Comparison of ENCODE assay signal across 14 cellular contexts in the genomic region with DNA sequence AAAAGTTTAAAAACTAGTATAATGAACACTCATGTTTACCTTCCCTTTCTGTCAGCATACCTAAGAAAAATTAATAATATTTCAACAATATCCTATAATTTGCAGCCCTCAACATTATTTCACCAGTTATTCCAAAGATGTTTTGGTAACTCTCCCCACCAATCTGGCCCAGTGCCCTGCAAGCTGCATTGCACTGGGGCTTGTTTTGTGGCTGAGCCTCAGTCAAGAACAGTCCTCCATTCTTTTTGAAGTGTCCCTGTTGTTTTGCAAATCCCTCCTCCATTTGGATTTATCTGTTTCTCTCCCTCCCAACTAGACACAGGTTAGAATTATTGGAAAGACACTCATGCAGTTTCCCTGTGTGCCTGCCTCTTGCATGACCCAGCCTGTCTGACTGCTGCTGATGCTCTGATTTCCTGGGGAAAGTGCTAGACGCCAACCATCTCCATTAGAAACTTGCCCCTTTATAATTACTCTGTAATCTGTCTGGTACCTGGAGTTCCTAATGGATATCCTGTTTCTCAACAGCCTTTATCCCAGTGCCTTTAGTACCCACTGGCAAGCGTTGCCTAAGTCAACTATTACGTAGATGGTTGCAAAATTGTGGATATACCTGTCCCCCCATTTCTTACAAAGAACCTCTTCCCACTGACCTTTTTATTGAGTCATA.
DNase-seq lines count a peak whose midpoint lies in the region; ATAC-seq and TF ChIP-seq lines count a peak whose summit lies in the region.
"Had no signal": no experiment of that assay in that cellular context is flagged by ENCODE, and none has a peak within 500 bp of the region (broad histone marks: within the 10 kb centered on the region; RNA-seq: fewer than 3 reads in every experiment).

No MANE protein-coding gene starts in this region.

- CTCF ChIA-PET in naive thymus-derived CD4-positive, alpha-beta T cell (lab: Charles Lee) = no interaction called here

- H3K4me3 Mint-ChIP-seq in central memory CD8-positive, alpha-beta T cell = no peak overlapping the region
- no peak overlapping the region for H3K4me3 Mint-ChIP-seq in naive thymus-derived CD4-positive, alpha-beta T cell
- no peak overlapping the region for H3K4me3 Mint-ChIP-seq in chondrocyte (ENCODE audit: unreplicated experiment)
- H3K4me3 Mint-ChIP-seq: T-helper 1 cell treated with Interleukin-12 subunit alpha and Interleukin-12 subunit beta and Interleukin-4 antibody, amounts not matched to agents 30 μg/mL and 1 μg/mL, for 36 hours had no signal

- no peak overlapping the region for H3K4me3 ChIP-seq in naive thymus-derived CD4-positive, alpha-beta T cell (ENCODE audit: low read length)
- no peak overlapping the region for H3K4me3 ChIP-seq in foreskin fibroblast (ENCODE audit: low read depth in 1 of 2, low read length in 2 of 2)
- H3K4me3 ChIP-seq: A549, left lung had no signal

- H3K4me1 ChIP-seq in naive thymus-derived CD4-positive, alpha-beta T cell (ENCODE audit: control insufficient read depth in 2 of 2, insufficient read depth in 2 of 2, low read length in 2 of 2) = no peaks in the 10 kb centered on the region
- H3K4me1 ChIP-seq: A549, left lung had no signal

- no peak for ATAC-seq in central memory CD8-positive, alpha-beta T cell (replicated peaks; ENCODE audit: extremely low read depth, poor library complexity, severe bottlenecking)
- no peak for ATAC-seq in naive thymus-derived CD4-positive, alpha-beta T cell
- ATAC-seq: A549, left lung had no signal

- H3K9me3 ChIP-seq in naive thymus-derived CD4-positive, alpha-beta T cell (ENCODE audit: control insufficient read depth in 2 of 3, low read length in 3 of 3) = no peaks in the 10 kb centered on the region
- H3K9me3 ChIP-seq: A549, left lung had no signal

- H3K4me1 Mint-ChIP-seq in central memory CD8-positive, alpha-beta T cell = no peaks in the 10 kb centered on the region
- peaks cover 0 to 4% (median 0%) of the 10 kb centered on the region in 7 donors for H3K4me1 Mint-ChIP-seq in naive thymus-derived CD4-positive, alpha-beta T cell
- H3K4me1 Mint-ChIP-seq in chondrocyte (ENCODE audit: low read depth) = peaks cover 3% of the 10 kb centered on the region

- no peaks in the 10 kb centered on the region for H3K9me3 Mint-ChIP-seq in central memory CD8-positive, alpha-beta T cell
- no peaks in the 10 kb centered on the region for H3K9me3 Mint-ChIP-seq in naive thymus-derived CD4-positive, alpha-beta T cell
- H3K9me3 Mint-ChIP-seq in chondrocyte (ENCODE audit: low read depth) = no peaks in the 10 kb centered on the region
- H3K9me3 Mint-ChIP-seq: T-helper 1 cell treated with Interleukin-12 subunit alpha and Interleukin-12 subunit beta and Interleukin-4 antibody, amounts not matched to agents 30 μg/mL and 1 μg/mL, for 36 hours had no signal

- DNase-seq in NCI-H2196 (lab: John Stamatoyannopoulos, UW; ENCODE audit: unreplicated experiment) (peak; percentile 47), NCI-H2196 treated with DMSO at 0.1 percent for 48 hours (lab: John Stamatoyannopoulos, UW; ENCODE audit: unreplicated experiment) (no peak), NCI-H1105 (lab: John Stamatoyannopoulos, UW) (peak; percentile 33), foreskin fibroblast (no peak), NCI-H2227 treated with DMSO at 0.1 percent for 48 hours (lab: John Stamatoyannopoulos, UW) (no peak), chondrocyte (ENCODE audit: low spot score) (no peak)
- DNase-seq in central memory CD8-positive, alpha-beta T cell (ENCODE audit: low spot score in 2 of 2) = no peak
- no peak for DNase-seq in naive thymus-derived CD4-positive, alpha-beta T cell
- DNase-seq: activated CD4-positive, alpha-beta T cell treated with anti-CD3 and anti-CD28 coated beads for 48 hours; activated gamma-delta T cell; left lung; NCI-H526 treated with DMSO at 0.1 percent for 48 hours had no signal

- TF ChIP-seq CTCF in foreskin fibroblast (IDR thresholded peaks at IDR 0.05; ENCODE audit: low read depth, low read length) = no peak
- TF ChIP-seq CTCF in chondrocyte (IDR thresholded peaks at IDR 0.05) = no peak

- H3K36me3 ChIP-seq in naive thymus-derived CD4-positive, alpha-beta T cell (ENCODE audit: control insufficient read depth in 2 of 3, insufficient read depth in 3 of 3, low read length in 3 of 3) = peaks cover 15 to 88% (median 23%) of the 10 kb centered on the region in 3 experiments

- H3K36me3 Mint-ChIP-seq in central memory CD8-positive, alpha-beta T cell (ENCODE audit: insufficient read depth) = peaks cover 44% of the 10 kb centered on the region
- H3K36me3 Mint-ChIP-seq in naive thymus-derived CD4-positive, alpha-beta T cell = peaks cover 17 to 57% (median 25%) of the 10 kb centered on the region in 5 donors
- peaks cover 39% of the 10 kb centered on the region for H3K36me3 Mint-ChIP-seq in chondrocyte (ENCODE audit: low read depth)

- no peaks in the 10 kb centered on the region for H3K27me3 ChIP-seq in naive thymus-derived CD4-positive, alpha-beta T cell (ENCODE audit: control insufficient read depth in 2 of 2, insufficient read depth in 2 of 2, low read length in 2 of 2)
- H3K27me3 ChIP-seq: left lung had no signal

- intact Hi-C loops in naive thymus-derived CD4-positive, alpha-beta T cell (cut with micrococcal nuclease) = no loop called here

- H3K27ac ChIP-seq in naive thymus-derived CD4-positive, alpha-beta T cell (ENCODE audit: low read depth, low read length) = no peak overlapping the region
- H3K27ac ChIP-seq: A549, left lung had no signal

- POLR2A ChIA-PET in naive thymus-derived CD4-positive, alpha-beta T cell (lab: Charles Lee) = no interaction called here

- H3K27ac Mint-ChIP-seq in central memory CD8-positive, alpha-beta T cell (ENCODE audit: low read depth) = peak overlapping the region; percentile 68
- H3K27ac Mint-ChIP-seq in naive thymus-derived CD4-positive, alpha-beta T cell = peak overlapping the region in 8 of 9 donors; percentile 18 to 79 (median 62)
- no peak overlapping the region for H3K27ac Mint-ChIP-seq in chondrocyte (ENCODE audit: unreplicated experiment)
- H3K27ac Mint-ChIP-seq: T-helper 1 cell treated with Interleukin-12 subunit alpha and Interleukin-12 subunit beta and Interleukin-4 antibody, amounts not matched to agents 30 μg/mL and 1 μg/mL, for 36 hours had no signal

- H3K27me3 Mint-ChIP-seq in central memory CD8-positive, alpha-beta T cell = no peaks in the 10 kb centered on the region
- H3K27me3 Mint-ChIP-seq in naive thymus-derived CD4-positive, alpha-beta T cell = no peaks in the 10 kb centered on the region
- no peaks in the 10 kb centered on the region for H3K27me3 Mint-ChIP-seq in chondrocyte (ENCODE audit: low read depth)

Comparison
In these comparisons a context has a peak if more than half of its experiments do, and no peak if none do; other contexts are left out.
1. DNase-seq: peak in NCI-H2196 (single experiment) and NCI-H1105 (single experiment); none in NCI-H2196 treated with DMSO at 0.1 percent for 48 hours (single experiment), central memory CD8-positive, alpha-beta T cell (0 of 2), naive thymus-derived CD4-positive, alpha-beta T cell (0 of 9), foreskin fibroblast (0 of 2), NCI-H2227 treated with DMSO at 0.1 percent for 48 hours (single experiment) and chondrocyte (single experiment).